22 cellular contexts compared by ENCODE assay signal in the genomic region with DNA sequence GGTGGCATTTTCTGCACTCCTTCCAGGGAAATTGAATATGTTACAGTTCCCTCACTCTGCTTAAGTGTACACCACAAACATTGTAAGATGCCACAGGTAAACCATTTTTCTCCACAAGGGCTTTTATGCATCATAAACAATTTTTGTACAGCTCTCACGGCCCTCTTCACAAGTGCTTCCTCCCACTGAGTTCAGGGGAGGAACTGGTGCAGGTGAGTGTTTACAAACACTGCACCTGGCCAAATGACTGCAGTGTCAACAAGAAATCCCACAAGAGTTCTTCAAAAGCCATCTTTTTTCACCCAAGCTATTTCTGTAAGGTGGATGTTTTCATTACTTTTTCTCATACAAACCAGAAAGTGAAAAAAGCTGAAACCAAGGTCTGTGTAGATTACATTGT.
"Had no signal": no experiment of that assay in that cellular context is flagged by ENCODE, and none has a peak within 500 bp of the region (broad histone marks: within the 10 kb centered on the region; RNA-seq: fewer than 3 reads in every experiment).

No MANE protein-coding gene starts in this region.

- H3K27ac ChIP-seq: colonic mucosa, dorsolateral prefrontal cortex, esophagus muscularis mucosa, gastrocnemius medialis, neutrophil, ovary, prostate gland, transverse colon, vagina had no signal

- DNase-seq: activated CD4-positive, alpha-beta memory T cell treated with anti-CD3 and anti-CD28 coated beads for 36 hours; activated CD4-positive, alpha-beta T cell treated with anti-CD3 and anti-CD28 coated beads for 4 hours; activated CD4-positive, CD25-positive, alpha-beta regulatory T cell; activated effector memory CD4-positive, alpha-beta T cell treated with Interleukin-2 at 50 U/mL for 16 hours; activated naive CD4-positive, alpha-beta T cell treated with anti-CD3 and anti-CD28 coated beads for 36 hours; activated naive CD8-positive, alpha-beta T cell treated with anti-CD3 and anti-CD28 coated beads, Interleukin-2, amount 10 ng/mL, durations not matched to agents 7 days and 5 days; activated T-cell treated with anti-CD3 and anti-CD28 coated beads, Interleukin-2, amount 50 U/mL, for 48 hours; amniotic stem cell; colonic mucosa; dorsolateral prefrontal cortex; effector memory CD8-positive, alpha-beta T cell; gastrocnemius medialis; head of caudate nucleus; ovary; stimulated activated CD4-positive, alpha-beta T cell treated with anti-CD3 and anti-CD28 coated beads, Interleukin-2, amount 100 ng/mL, for 48 hours; stimulated activated CD8-positive, alpha-beta memory T cell treated with anti-CD3 and anti-CD28 coated beads, Interleukin-4, amount 100 ng/mL, for 48 hours; stimulated activated naive B cell treated with anti-CD40 and anti-IgM and Interleukin-4, amounts not matched to agents 10 μg/mL and 1 μg/mL and 100 μg/mL, for 72 hours; transverse colon had no signal

- H3K27me3 ChIP-seq: colonic mucosa, gastrocnemius medialis, neutrophil, ovary, transverse colon, vagina had no signal

- ATAC-seq: effector memory CD8-positive, alpha-beta T cell; gastrocnemius medialis; stimulated activated naive B cell treated with anti-CD40 and anti-IgM and Interleukin-4, amounts not matched to agents 10 μg/mL and 1 μg/mL and 100 μg/mL, for 72 hours had no signal

- H3K4me1 ChIP-seq: colonic mucosa, esophagus muscularis mucosa, gastrocnemius medialis, prostate gland, transverse colon, vagina had no signal
